In the genomic region with DNA sequence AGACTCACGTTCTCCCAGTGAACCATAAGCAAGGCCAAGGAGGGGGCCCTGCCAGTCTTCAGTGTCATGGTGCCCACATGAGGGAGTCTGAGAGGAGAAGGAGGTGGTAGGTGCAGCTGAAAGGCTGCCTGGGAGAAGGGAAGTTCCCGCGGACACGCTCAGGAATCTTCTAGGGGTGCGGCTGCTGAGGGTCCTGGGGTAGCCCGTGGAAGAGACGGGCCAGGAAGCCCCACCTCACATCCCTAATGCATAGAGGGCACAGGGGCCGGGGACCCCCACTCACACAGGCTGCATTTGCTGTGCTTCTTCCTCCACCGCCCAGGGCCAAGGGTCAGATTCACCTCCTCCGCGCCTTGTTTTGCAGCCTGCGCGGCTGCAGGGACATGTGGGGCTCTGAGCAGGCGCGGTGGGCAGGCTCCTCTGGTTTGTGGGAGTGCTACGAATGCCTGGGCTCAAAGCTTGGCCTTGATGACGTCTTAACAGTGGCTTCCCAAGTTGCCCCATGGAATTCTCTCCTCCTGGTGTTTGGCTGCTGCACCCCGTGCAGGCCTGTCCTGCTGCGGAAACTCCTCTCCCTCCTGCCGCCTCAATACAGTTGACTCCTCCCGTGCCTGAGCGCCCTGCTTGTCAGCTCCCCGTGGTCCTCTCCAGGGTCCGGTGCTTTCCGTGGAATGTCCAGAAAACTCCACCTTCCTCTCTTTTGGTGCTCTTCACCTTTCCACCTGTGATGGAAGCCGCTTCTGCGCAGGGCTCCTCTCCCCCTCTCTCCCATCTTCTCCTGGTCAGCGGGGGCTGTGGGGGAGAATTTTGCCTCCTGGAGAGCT, we compare ENCODE assay signal across 24 cellular contexts.
DNase-seq lines count a peak whose midpoint lies in the region; ATAC-seq and TF ChIP-seq lines count a peak whose summit lies in the region.
"Had no signal": no experiment of that assay in that cellular context is flagged by ENCODE, and none has a peak within 500 bp of the region (broad histone marks: within the 10 kb centered on the region; RNA-seq: fewer than 3 reads in every experiment).

No MANE protein-coding gene starts in this region.

- H3K36me3 ChIP-seq in adipocyte (ENCODE audit: control insufficient read depth, insufficient read depth, low read length, severe bottlenecking) (no peaks in the 10 kb centered on the region), esophagus muscularis mucosa (no peaks in the 10 kb centered on the region), transverse colon (no peaks in the 10 kb centered on the region)
- H3K36me3 ChIP-seq: SJCRH30 had no signal

- in situ Hi-C loops in transverse colon (cut with MboI; ENCODE audit: low pct_ligation_motif_present in 1 of 4, low pct_unique_long_range_greater_than_20kb in 1 of 4, low sequenced_read_pairs in 3 of 4) = no loop called here

- H3K4me1 ChIP-seq in adipocyte (ENCODE audit: control insufficient read depth, insufficient read depth, low read length) (peaks cover 25% of the 10 kb centered on the region), esophagus muscularis mucosa (peaks cover 32 to 40% (median 38%) of the 10 kb centered on the region in 4 donors), transverse colon (peaks cover 8 to 17% (median 14%) of the 10 kb centered on the region in 4 donors)

- H3K4me3 ChIP-seq in adipocyte (ENCODE audit: low read length) (no peak overlapping the region), esophagus muscularis mucosa (no peak overlapping the region), transverse colon (no peak overlapping the region)
- H3K4me3 ChIP-seq: SJCRH30 had no signal

- intact Hi-C loops in esophagus muscularis mucosa (cut with DNase I) (loop anchor here (10.0 kb wide), 1 partner anchor 515 kb away; a partner anchor contains a TSS), transverse colon (cut with DNase I; ENCODE audit: low total_unique reads) (no loop called here)

- no peak for DNase-seq in adipocyte (ENCODE audit: low read depth)
- DNase-seq in esophagus muscularis mucosa (ENCODE audit: extremely low spot score) = no peak
- DNase-seq in neural crest cell (ENCODE audit: low read depth, low spot score) = no peak
- DNase-seq in transverse colon = no peak
- no peak for DNase-seq in stimulated activated CD8-positive, alpha-beta memory T cell treated with anti-CD3 and anti-CD28 coated beads, Interleukin-4, amount 100 ng/mL, for 48 hours
- DNase-seq in epidermal melanocyte (ENCODE audit: insufficient read length, low spot score) = no peak
- DNase-seq: activated CD4-positive, CD25-positive, alpha-beta regulatory T cell treated with anti-CD3 and anti-CD28 coated beads, Interleukin-2, amount 50 U/mL, for 72 hours; activated CD8-positive, alpha-beta T cell treated with anti-CD3 and anti-CD28 coated beads, Interleukin-2, amount 10 ng/mL, durations not matched to agents 7 days and 5 days; activated gamma-delta T cell; activated naive CD8-positive, alpha-beta T cell treated with anti-CD3 and anti-CD28 coated beads, Interleukin-2, amount 50 U/mL, for 24 hours; activated T-cell treated with anti-CD3 and anti-CD28 coated beads, Interleukin-2, amount 50 U/mL, for 1 hour; DMS79 treated with DMSO at 0.1 percent for 48 hours; head of caudate nucleus; Kasumi-1; left colon; NCI-H1694; NCI-H510A treated with DMSO at 0.1 percent for 48 hours; stimulated activated CD4-positive, alpha-beta T cell treated with anti-CD3 and anti-CD28 coated beads, Interleukin-15, amount 100 ng/mL, for 24 hours; stimulated activated naive CD8-positive, alpha-beta T cell treated with anti-CD3 and anti-CD28 coated beads, Interleukin-15, amount 100 ng/mL, for 72 hours had no signal

- H3K27me3 ChIP-seq in adipocyte (replicated peaks; ENCODE audit: control insufficient read depth, insufficient read depth, low read length) (no peaks in the 10 kb centered on the region), esophagus muscularis mucosa (no peaks in the 10 kb centered on the region), transverse colon (no peaks in the 10 kb centered on the region)
- H3K27me3 ChIP-seq: SJCRH30 had no signal

- ATAC-seq in HG03521 (IDR thresholded peaks at IDR 0.05; ENCODE audit: unreplicated experiment) = no peak
- ATAC-seq: activated CD8-positive, alpha-beta T cell treated with anti-CD3 and anti-CD28 coated beads, Interleukin-2, amount 10 ng/mL, durations not matched to agents 7 days and 5 days; activated naive CD8-positive, alpha-beta T cell treated with anti-CD3 and anti-CD28 coated beads, Interleukin-2, amount 50 U/mL, for 24 hours; left colon; stimulated activated naive CD8-positive, alpha-beta T cell treated with anti-CD3 and anti-CD28 coated beads, Interleukin-15, amount 100 ng/mL, for 72 hours had no signal

- no peaks in the 10 kb centered on the region for H3K27me3 Mint-ChIP-seq in neural crest cell (ENCODE audit: low read depth)

- H3K4me3 Mint-ChIP-seq in neural crest cell = no peak overlapping the region
- H3K4me3 Mint-ChIP-seq: activated CD8-positive, alpha-beta T cell treated with anti-CD3 and anti-CD28 coated beads, Interleukin-2, amount 10 ng/mL, durations not matched to agents 7 days and 5 days; activated naive CD8-positive, alpha-beta T cell treated with anti-CD3 and anti-CD28 coated beads, Interleukin-2, amount 50 U/mL, for 24 hours; nephron; stimulated activated naive CD8-positive, alpha-beta T cell treated with anti-CD3 and anti-CD28 coated beads, Interleukin-15, amount 100 ng/mL, for 72 hours had no signal

- H3K9me3 ChIP-seq in adipocyte (ENCODE audit: control insufficient read depth, low read length) (no peaks in the 10 kb centered on the region), esophagus muscularis mucosa (no peaks in the 10 kb centered on the region), transverse colon (no peaks in the 10 kb centered on the region)
- H3K9me3 ChIP-seq: SJCRH30 had no signal

- WGBS in esophagus muscularis mucosa = 97% methylated on average over 20 of the region's 28 CpGs
- 90% methylated on average over 28 of the region's 28 CpGs; no CpG with 5 or more reads in 1 of the 2 donors for WGBS in transverse colon (ENCODE audit: low coverage in 1 of 2), 2 donors

- TF ChIP-seq POLR2A in esophagus muscularis mucosa (IDR thresholded peaks at IDR 0.05; ENCODE audit: low read depth) (no peak), transverse colon (IDR thresholded peaks at IDR 0.05) (no peak)

- H3K27ac ChIP-seq in esophagus muscularis mucosa (replicated peaks in 1 of 4) = peak overlapping the region; percentile 78 to 82 (median 82)
- peak overlapping the region; percentile 73 to 82 (median 75) for H3K27ac ChIP-seq in transverse colon
- H3K27ac ChIP-seq: C4-2B, SJCRH30 had no signal

- peaks cover 5% of the 10 kb centered on the region for H3K4me1 Mint-ChIP-seq in neural crest cell
- H3K4me1 Mint-ChIP-seq: activated naive CD8-positive, alpha-beta T cell treated with anti-CD3 and anti-CD28 coated beads, Interleukin-2, amount 50 U/mL, for 24 hours; stimulated activated naive CD8-positive, alpha-beta T cell treated with anti-CD3 and anti-CD28 coated beads, Interleukin-15, amount 100 ng/mL, for 72 hours had no signal

- no peaks in the 10 kb centered on the region for H3K36me3 Mint-ChIP-seq in neural crest cell (ENCODE audit: low read depth)
- H3K36me3 Mint-ChIP-seq: brain had no signal

- H3K9ac ChIP-seq in adipocyte (ENCODE audit: low read length) = peak overlapping the region; percentile 79

- TF ChIP-seq CTCF in esophagus muscularis mucosa (IDR thresholded peaks at IDR 0.05) = no peak
- TF ChIP-seq CTCF in neural crest cell (conservative IDR thresholded peaks at IDR 0.05) = no peak
- no peak for TF ChIP-seq CTCF in transverse colon (IDR thresholded peaks at IDR 0.05)

- TF ChIP-seq EP300 in esophagus muscularis mucosa (IDR thresholded peaks at IDR 0.05) (no peak), transverse colon (IDR thresholded peaks at IDR 0.05; ENCODE audit: low read depth) (no peak)

- H3K9me3 Mint-ChIP-seq in neural crest cell = peaks cover 5% of the 10 kb centered on the region
- H3K9me3 Mint-ChIP-seq: activated naive CD8-positive, alpha-beta T cell treated with anti-CD3 and anti-CD28 coated beads, Interleukin-2, amount 50 U/mL, for 24 hours; nephron; stimulated activated naive CD8-positive, alpha-beta T cell treated with anti-CD3 and anti-CD28 coated beads, Interleukin-15, amount 100 ng/mL, for 72 hours had no signal

- peak overlapping the region; percentile 71 for H3K27ac Mint-ChIP-seq in neural crest cell (ENCODE audit: unreplicated experiment)
- H3K27ac Mint-ChIP-seq: activated CD8-positive, alpha-beta T cell treated with anti-CD3 and anti-CD28 coated beads, Interleukin-2, amount 10 ng/mL, durations not matched to agents 7 days and 5 days; activated naive CD8-positive, alpha-beta T cell treated with anti-CD3 and anti-CD28 coated beads, Interleukin-2, amount 50 U/mL, for 24 hours; stimulated activated naive CD8-positive, alpha-beta T cell treated with anti-CD3 and anti-CD28 coated beads, Interleukin-15, amount 100 ng/mL, for 72 hours had no signal
